ENCODE assay signal across 1 cellular context in genomic region chr18:31261792-31262582, GRCh38.
TF ChIP-seq lines count a peak whose summit lies in the region.

No MANE protein-coding gene starts in this region.

TF ChIP-seq in WTC11, 78 proteins besides CTCF, POLR2A, EP300 and RAD21 (continued from another document):
- TF ChIP-seq AFF4 (CRISPR knock-in tag; IDR thresholded peaks at IDR 0.05; ENCODE audit: borderline replicate concordance) (no peak), ZNF416 (CRISPR knock-in tag; IDR thresholded peaks at IDR 0.05) (no peak)
